8 cellular contexts compared by ENCODE assay signal in genomic region chr12:23949212-23950010, GRCh38. TPM values are rescaled to one million over a fixed set of nuclear protein-coding genes. Genes with fewer than 3 reads are reported as not detected.
DNase-seq lines count a peak whose midpoint lies in the region; ATAC-seq and TF ChIP-seq lines count a peak whose summit lies in the region.

Gene SOX5 (minus strand): TSS chr12:23949670. CDS start chr12:23949601, 69 bp downstream.

- H3K36me3 ChIP-seq in Caco-2 (ENCODE audit: control insufficient read depth, insufficient read depth, low read length) (no peaks in the 10 kb centered on the region), endocrine pancreas (ENCODE audit: control insufficient read depth, insufficient read depth, low read length) (no peaks in the 10 kb centered on the region), mesenchymal stem cell (ENCODE audit: control insufficient read depth in 1 of 2, insufficient read depth in 2 of 2, low read depth in 1 of 2, low read length in 2 of 2) (no peaks in the 10 kb centered on the region), uterus (no peaks in the 10 kb centered on the region)

- no peak within 1 kb of the TSS for H3K4ac ChIP-seq in mesenchymal stem cell (ENCODE audit: low read depth in 1 of 2, low read length in 2 of 2)

- no peaks in the 10 kb centered on the region for H3K4me1 ChIP-seq in Caco-2
- H3K4me1 ChIP-seq in endocrine pancreas (ENCODE audit: control insufficient read depth, insufficient read depth, low read length): peaks cover 20% of the 10 kb centered on the region
- peaks cover 2% of the 10 kb centered on the region for H3K4me1 ChIP-seq in mesenchymal stem cell (ENCODE audit: control insufficient read depth, insufficient read depth, low read depth, low read length)
- no peaks in the 10 kb centered on the region for H3K4me1 ChIP-seq in uterus

- no peaks in the 10 kb centered on the region for H3K79me1 ChIP-seq in mesenchymal stem cell (replicated peaks; ENCODE audit: low read length, poor library complexity, severe bottlenecking)

- no peaks in the 10 kb centered on the region for H3K9me3 Mint-ChIP-seq in Caco-2 (ENCODE audit: unreplicated experiment)
- H3K9me3 Mint-ChIP-seq in activated T-cell treated with anti-CD3 and anti-CD28 coated beads, Interleukin-2, amount 50 U/mL, for 24 hours: no peaks in the 10 kb centered on the region

- peak within 1 kb of the TSS in 1 of 2 experiments; percentile 69 for H3K23ac ChIP-seq in mesenchymal stem cell (ENCODE audit: low read length in 2 of 2)

- H3K9me3 ChIP-seq in Caco-2 (no peaks in the 10 kb centered on the region), endocrine pancreas (ENCODE audit: control insufficient read depth, low read length) (no peaks in the 10 kb centered on the region), mesenchymal stem cell (ENCODE audit: control insufficient read depth, low read length) (no peaks in the 10 kb centered on the region), uterus (no peaks in the 10 kb centered on the region)

- H3K27me3 Mint-ChIP-seq in Caco-2 (ENCODE audit: insufficient read depth, unreplicated experiment): no peaks in the 10 kb centered on the region
- no peaks in the 10 kb centered on the region for H3K27me3 Mint-ChIP-seq in activated T-cell treated with anti-CD3 and anti-CD28 coated beads, Interleukin-2, amount 50 U/mL, for 24 hours

- H3K14ac ChIP-seq in mesenchymal stem cell (ENCODE audit: low read length in 2 of 2): no peak within 1 kb of the TSS

- no peak within 1 kb of the TSS for H2BK120ac ChIP-seq in mesenchymal stem cell (ENCODE audit: low read depth, low read length)

- H2AK5ac ChIP-seq in mesenchymal stem cell (ENCODE audit: low read length, severe bottlenecking): no peak within 1 kb of the TSS

- no peak within 1 kb of the TSS for H2BK15ac ChIP-seq in mesenchymal stem cell (ENCODE audit: low read depth, poor library complexity, severe bottlenecking)

- H3K4me2 ChIP-seq in mesenchymal stem cell (ENCODE audit: low read length, poor library complexity, severe bottlenecking): peak within 1 kb of the TSS; percentile 84

- POLR2A ChIA-PET in Caco-2 (lab: Charles Lee): no interaction called here

- no peak within 1 kb of the TSS for H3K27ac Mint-ChIP-seq in Caco-2 (ENCODE audit: unreplicated experiment)
- no peak within 1 kb of the TSS for H3K27ac Mint-ChIP-seq in activated T-cell treated with anti-CD3 and anti-CD28 coated beads, Interleukin-2, amount 50 U/mL, for 24 hours

- H3K27ac ChIP-seq in mesenchymal stem cell (ENCODE audit: low read length, poor library complexity, severe bottlenecking): no peak within 1 kb of the TSS
- H3K27ac ChIP-seq in uterus: peak within 1 kb of the TSS in 1 of 2 donors; percentile 2

- ATAC-seq in HG02870 (IDR thresholded peaks at IDR 0.05; ENCODE audit: unreplicated experiment): no peak

- no peak within 1 kb of the TSS for H3K4me3 Mint-ChIP-seq in Caco-2 (ENCODE audit: unreplicated experiment)
- no peak within 1 kb of the TSS for H3K4me3 Mint-ChIP-seq in activated T-cell treated with anti-CD3 and anti-CD28 coated beads, Interleukin-2, amount 50 U/mL, for 24 hours

- H3K9ac ChIP-seq in endocrine pancreas (ENCODE audit: control insufficient read depth, insufficient read depth, low read length) (peak within 1 kb of the TSS; percentile 67), mesenchymal stem cell (ENCODE audit: low read length) (peak within 1 kb of the TSS; percentile 83)

- DNase-seq in Caco-2 (peak; percentile 60 to 61), NCI-H345 treated with DMSO at 0.1 percent for 48 hours (lab: John Stamatoyannopoulos, UW; ENCODE audit: unreplicated experiment) (peak; percentile 41), mesenchymal stem cell (peak; percentile 88), uterus (peak in 1 of 2 donors; percentile 18)
- DNase-seq in activated CD4-positive, alpha-beta T cell treated with anti-CD3 and anti-CD28 coated beads, Interleukin-2, amount 50 U/mL, for 4 hours: no peak
- DNase-seq in activated T-cell treated with anti-CD3 and anti-CD28 coated beads, Interleukin-2, amount 50 U/mL, for 24 hours: no peak

- H3K4me3 ChIP-seq in Caco-2 (ENCODE audit: low read depth, low read length) (peak within 1 kb of the TSS; percentile 48), endocrine pancreas (ENCODE audit: control insufficient read depth, insufficient read depth, low read length) (peak within 1 kb of the TSS; percentile 99), mesenchymal stem cell (ENCODE audit: insufficient read depth in 1 of 2, low read depth in 1 of 2, low read length in 2 of 2) (peak within 1 kb of the TSS; percentile 49 to 88), uterus (peak within 1 kb of the TSS; percentile 32 to 39)

- no peak within 1 kb of the TSS for H4K8ac ChIP-seq in mesenchymal stem cell (ENCODE audit: low read length)

- TF ChIP-seq CTCF in Caco-2 (IDR thresholded peaks at IDR 0.05; ENCODE audit: insufficient read depth in 1 of 2, low read depth in 1 of 2, low read length in 1 of 2, severe bottlenecking in 1 of 2, unreplicated experiment in 1 of 2) (no peak), uterus (IDR thresholded peaks at IDR 0.05) (peak in 2 of 4 experiments; percentile 30 to 36)

- no TSS peak for BruUV-seq in Caco-2 (replicated peaks; lab: Mats Ljungman, UMichigan)

- H2BK12ac ChIP-seq in mesenchymal stem cell (ENCODE audit: low read length in 2 of 2): peak within 1 kb of the TSS in 1 of 2 experiments; percentile 83

- no peaks in the 10 kb centered on the region for H3K4me1 Mint-ChIP-seq in Caco-2 (ENCODE audit: low read depth, unreplicated experiment)
- no peaks in the 10 kb centered on the region for H3K4me1 Mint-ChIP-seq in activated T-cell treated with anti-CD3 and anti-CD28 coated beads, Interleukin-2, amount 50 U/mL, for 24 hours (ENCODE audit: low read depth)

- peak within 1 kb of the TSS; percentile 44 for H2AFZ ChIP-seq in mesenchymal stem cell (ENCODE audit: low read depth, low read length)

- H3K27me3 ChIP-seq in Caco-2 (replicated peaks; ENCODE audit: control insufficient read depth, insufficient read depth, low read length) (no peaks in the 10 kb centered on the region), endocrine pancreas (ENCODE audit: control insufficient read depth, insufficient read depth, low read length) (no peaks in the 10 kb centered on the region), mesenchymal stem cell (ENCODE audit: control insufficient read depth in 1 of 2, insufficient read depth in 1 of 2, low read length in 2 of 2) (no peaks in the 10 kb centered on the region), uterus (no peaks in the 10 kb centered on the region)

- no peak within 1 kb of the TSS for H2BK5ac ChIP-seq in mesenchymal stem cell (ENCODE audit: low read depth, low read length, poor library complexity, severe bottlenecking)

- 3% methylated on average over 11 of the region's 12 CpGs for WGBS in mesenchymal stem cell

- H4K91ac ChIP-seq in mesenchymal stem cell (ENCODE audit: low read length): no peak within 1 kb of the TSS

- no peak for TF ChIP-seq POLR2A in uterus (IDR thresholded peaks at IDR 0.05)

- intact Hi-C loops in Caco-2 (cut with micrococcal nuclease; ENCODE audit: unreplicated experiment): loop anchor here (10.0 kb wide), 1 partner anchor 745 kb away; no protein-coding TSS in a partner anchor
- intact Hi-C loops in uterus (cut with DNase I; ENCODE audit: low total_unique reads): no loop called here

- CTCF ChIA-PET in Caco-2 (lab: Charles Lee): no interaction called here

- peak within 1 kb of the TSS; percentile 11 to 15 for H3K18ac ChIP-seq in mesenchymal stem cell (ENCODE audit: low read depth in 1 of 2, low read length in 2 of 2)

- no peaks in the 10 kb centered on the region for H3K36me3 Mint-ChIP-seq in Caco-2 (ENCODE audit: insufficient read depth, unreplicated experiment)
- no peaks in the 10 kb centered on the region for H3K36me3 Mint-ChIP-seq in activated T-cell treated with anti-CD3 and anti-CD28 coated beads, Interleukin-2, amount 50 U/mL, for 24 hours (ENCODE audit: low read depth)

RNA-seq across cellular contexts. Expression of gene SOX5, which starts in this region (rescaled TPM):
- 15.4 and 16.8 TPM in 2 replicates for total RNA-seq in Caco-2 (2022)
- 6.9 TPM for polyA plus RNA-seq in mesenchymal stem cell (2013, experiment 1 of 2)
- polyA plus RNA-seq in mesenchymal stem cell (2013, experiment 2 of 2): 6.8 TPM
- 10 to 100 TPM in 3 of 4 donors, 1 to 10 TPM in 1; 9.1 to 69.5 (median 31.2) TPM for total RNA-seq in uterus

Comparison
In these comparisons a context has a peak if more than half of its experiments do, and no peak if none do; other contexts are left out.
1. DNase-seq: peak in Caco-2 (2 of 2), NCI-H345 treated with DMSO at 0.1 percent for 48 hours (single experiment) and mesenchymal stem cell (single experiment); none in activated CD4-positive, alpha-beta T cell treated with anti-CD3 and anti-CD28 coated beads, Interleukin-2, amount 50 U/mL, for 4 hours (0 of 2) and activated T-cell treated with anti-CD3 and anti-CD28 coated beads, Interleukin-2, amount 50 U/mL, for 24 hours (single experiment).
2. H3K4me3 ChIP-seq: peak in every context shown above with its lines; median percentile 99 in endocrine pancreas; 68 in mesenchymal stem cell; 48 in Caco-2; 36 in uterus.